ENCODE assay signal across 28 cellular contexts in genomic region chr17:47231866-47232265, GRCh38. TPM values are rescaled to one million over a fixed set of nuclear protein-coding genes. Genes with fewer than 3 reads are reported as not detected.
"Had no signal": no experiment of that assay in that cellular context is flagged by ENCODE, and none has a peak within 500 bp of the region (broad histone marks: within the 10 kb centered on the region; RNA-seq: fewer than 3 reads in every experiment).

No MANE protein-coding gene starts in this region.

- H3K36me3 ChIP-seq: left ventricle myocardium inferior, pancreas, prostate gland, sigmoid colon, spleen, transverse colon, upper lobe of left lung, vagina had no signal

- H3K4me3 ChIP-seq: left ventricle myocardium inferior, lung, pancreas, prostate gland, sigmoid colon, spleen, transverse colon, upper lobe of left lung, vagina had no signal

- H3K27ac ChIP-seq: left ventricle myocardium inferior, pancreas, prostate gland, sigmoid colon, spleen, transverse colon, upper lobe of left lung, vagina had no signal

- H3K27ac Mint-ChIP-seq: mesothelial cell of epicardium; natural killer cell; stimulated activated naive CD8-positive, alpha-beta T cell treated with anti-CD3 and anti-CD28 coated beads, Interleukin-15, amount 100 ng/mL, for 72 hours had no signal

- H3K4me3 Mint-ChIP-seq: mesothelial cell of epicardium; natural killer cell; neural crest cell; stimulated activated naive CD8-positive, alpha-beta T cell treated with anti-CD3 and anti-CD28 coated beads, Interleukin-15, amount 100 ng/mL, for 72 hours had no signal

- H3K27me3 ChIP-seq: pancreas, sigmoid colon, spleen, transverse colon, upper lobe of left lung, vagina had no signal

- H3K9me3 Mint-ChIP-seq: mesothelial cell of epicardium; natural killer cell; neural crest cell; stimulated activated memory B cell treated with anti-CD40 and anti-IgM and Interleukin-4, amounts not matched to agents 10 μg/mL and 1 μg/mL and 100 μg/mL, for 72 hours; stimulated activated naive CD8-positive, alpha-beta T cell treated with anti-CD3 and anti-CD28 coated beads, Interleukin-15, amount 100 ng/mL, for 72 hours had no signal

- H3K27me3 Mint-ChIP-seq: naive B cell; stimulated activated memory B cell treated with anti-CD40 and anti-IgM and Interleukin-4, amounts not matched to agents 10 μg/mL and 1 μg/mL and 100 μg/mL, for 72 hours had no signal

- H3K4me1 ChIP-seq: prostate gland, vagina had no signal

- DNase-seq: islet precursor cell; left ventricle myocardium inferior; mesendoderm; naive B cell; natural killer cell; nucleus accumbens; pancreas; retina; right cardiac atrium; sigmoid colon; small intestine; spleen; stimulated activated CD4-positive, alpha-beta T cell treated with anti-CD3 and anti-CD28 coated beads, Interleukin-2, amount 100 ng/mL, for 48 hours; stimulated activated CD4-positive, alpha-beta T cell treated with anti-CD3 and anti-CD28 coated beads, Interleukin-4, amount 100 ng/mL, for 4 hours; stimulated activated CD8-positive, alpha-beta memory T cell treated with anti-CD3 and anti-CD28 coated beads, Interleukin-4, amount 100 ng/mL, for 48 hours; stimulated activated naive CD4-positive, alpha-beta T cell treated with Interleukin-2 at 50 U/mL for 16 hours; stimulated activated naive CD8-positive, alpha-beta T cell treated with anti-CD3 and anti-CD28 coated beads, Interleukin-15, amount 100 ng/mL, for 72 hours; substantia nigra; transverse colon; upper lobe of left lung had no signal

- H3K36me3 Mint-ChIP-seq: mesothelial cell of epicardium; naive B cell; natural killer cell; stimulated activated memory B cell treated with anti-CD40 and anti-IgM and Interleukin-4, amounts not matched to agents 10 μg/mL and 1 μg/mL and 100 μg/mL, for 72 hours had no signal

- ATAC-seq: natural killer cell; pancreas; right cardiac atrium; stimulated activated naive CD8-positive, alpha-beta T cell treated with anti-CD3 and anti-CD28 coated beads, Interleukin-15, amount 100 ng/mL, for 72 hours had no signal

- H3K9me3 ChIP-seq: left ventricle myocardium inferior, pancreas, prostate gland, sigmoid colon, transverse colon, upper lobe of left lung, vagina had no signal

RNA-seq across cellular contexts. Expression of gene MYL4, which starts 22.7 kb away (rescaled TPM):
- total RNA-seq: kidney epithelial cell, mononuclear cell, neural crest cell, transverse colon, vagina had no signal
